15 cellular contexts compared by ENCODE assay signal in genomic region chr3:138456961-138457862, GRCh38. TPM values are rescaled to one million over a fixed set of nuclear protein-coding genes. Genes with fewer than 3 reads are reported as not detected.
"Had no signal": no experiment of that assay in that cellular context is flagged by ENCODE, and none has a peak within 500 bp of the region (broad histone marks: within the 10 kb centered on the region; RNA-seq: fewer than 3 reads in every experiment).

No MANE protein-coding gene starts in this region.

- H3K9me3 ChIP-seq: neutrophil, transverse colon had no signal

- H3K27me3 ChIP-seq: dorsolateral prefrontal cortex, neutrophil, transverse colon had no signal

- H3K4me3 ChIP-seq: dorsolateral prefrontal cortex, smooth muscle cell, transverse colon had no signal

- DNase-seq: activated CD4-positive, alpha-beta T cell treated with anti-CD3 and anti-CD28 coated beads for 36 hours; activated CD8-positive, alpha-beta T cell treated with anti-CD3 and anti-CD28 coated beads, Interleukin-2, amount 10 ng/mL, durations not matched to agents 7 days and 5 days; activated naive CD8-positive, alpha-beta T cell treated with anti-CD3 and anti-CD28 coated beads for 36 hours; activated T-cell treated with anti-CD3 and anti-CD28 coated beads, Interleukin-2, amount 50 U/mL, for 1 hour; naive B cell; right cardiac atrium; T-helper 1 cell; transverse colon had no signal

- H3K4me2 ChIP-seq: smooth muscle cell had no signal

- H3K36me3 ChIP-seq: neutrophil, transverse colon had no signal

- H3K4me3 Mint-ChIP-seq: activated CD4-positive, alpha-beta T cell treated with anti-CD3 and anti-CD28 coated beads for 36 hours; activated CD8-positive, alpha-beta T cell treated with anti-CD3 and anti-CD28 coated beads, Interleukin-2, amount 10 ng/mL, durations not matched to agents 7 days and 5 days; activated naive CD8-positive, alpha-beta T cell treated with anti-CD3 and anti-CD28 coated beads for 36 hours; mesothelial cell of epicardium; naive B cell; stimulated activated effector memory CD8-positive, alpha-beta T cell treated with anti-CD3 and anti-CD28 coated beads, Interleukin-12 subunit alpha, Interleukin-12 subunit beta, amount 100 ng/mL, for 72 hours had no signal

- H3K27me3 Mint-ChIP-seq: activated CD4-positive, alpha-beta T cell treated with anti-CD3 and anti-CD28 coated beads for 36 hours had no signal

- H3K4me1 Mint-ChIP-seq: activated CD4-positive, alpha-beta T cell treated with anti-CD3 and anti-CD28 coated beads for 36 hours; activated naive CD8-positive, alpha-beta T cell treated with anti-CD3 and anti-CD28 coated beads for 36 hours; mesothelial cell of epicardium; stimulated activated effector memory CD8-positive, alpha-beta T cell treated with anti-CD3 and anti-CD28 coated beads, Interleukin-12 subunit alpha, Interleukin-12 subunit beta, amount 100 ng/mL, for 72 hours had no signal

- H3K9me3 Mint-ChIP-seq: activated naive CD8-positive, alpha-beta T cell treated with anti-CD3 and anti-CD28 coated beads for 36 hours; mesothelial cell of epicardium; naive B cell; stimulated activated effector memory CD8-positive, alpha-beta T cell treated with anti-CD3 and anti-CD28 coated beads, Interleukin-12 subunit alpha, Interleukin-12 subunit beta, amount 100 ng/mL, for 72 hours had no signal

- H3K27ac Mint-ChIP-seq: activated CD4-positive, alpha-beta T cell treated with anti-CD3 and anti-CD28 coated beads for 36 hours; activated CD8-positive, alpha-beta T cell treated with anti-CD3 and anti-CD28 coated beads, Interleukin-2, amount 10 ng/mL, durations not matched to agents 7 days and 5 days; activated naive CD8-positive, alpha-beta T cell treated with anti-CD3 and anti-CD28 coated beads for 36 hours; mesothelial cell of epicardium; naive B cell; stimulated activated effector memory CD8-positive, alpha-beta T cell treated with anti-CD3 and anti-CD28 coated beads, Interleukin-12 subunit alpha, Interleukin-12 subunit beta, amount 100 ng/mL, for 72 hours had no signal

- H3K36me3 Mint-ChIP-seq: activated naive CD8-positive, alpha-beta T cell treated with anti-CD3 and anti-CD28 coated beads for 36 hours; naive B cell; stimulated activated effector memory CD8-positive, alpha-beta T cell treated with anti-CD3 and anti-CD28 coated beads, Interleukin-12 subunit alpha, Interleukin-12 subunit beta, amount 100 ng/mL, for 72 hours had no signal

- H3K27ac ChIP-seq: dorsolateral prefrontal cortex, neutrophil, transverse colon, VCaP had no signal

- H3K4me1 ChIP-seq: transverse colon had no signal

RNA-seq across cellular contexts. Expression of gene ESYT3, which starts 22.8 kb away (rescaled TPM):
- polyA plus RNA-seq: fibroblast of lung had no signal
